Comparison of ENCODE assay signal across 3 cellular contexts in genomic region chr17:80507177-80507576, GRCh38. TPM values are rescaled to one million over a fixed set of nuclear protein-coding genes. Genes with fewer than 3 reads are reported as not detected.
"Had no signal": no experiment of that assay in that cellular context is flagged by ENCODE, and none has a peak within 500 bp of the region (broad histone marks: within the 10 kb centered on the region; RNA-seq: fewer than 3 reads in every experiment).

No MANE protein-coding gene starts in this region.

RNA-seq across cellular contexts. Expression of gene NPTX1, which starts 30.8 kb away (rescaled TPM):
- total RNA-seq: right cardiac atrium, subcutaneous adipose tissue had no signal
- polyA plus RNA-seq: liver had no signal
